Comparison of ENCODE assay signal across 1 cellular context in the genomic region with DNA sequence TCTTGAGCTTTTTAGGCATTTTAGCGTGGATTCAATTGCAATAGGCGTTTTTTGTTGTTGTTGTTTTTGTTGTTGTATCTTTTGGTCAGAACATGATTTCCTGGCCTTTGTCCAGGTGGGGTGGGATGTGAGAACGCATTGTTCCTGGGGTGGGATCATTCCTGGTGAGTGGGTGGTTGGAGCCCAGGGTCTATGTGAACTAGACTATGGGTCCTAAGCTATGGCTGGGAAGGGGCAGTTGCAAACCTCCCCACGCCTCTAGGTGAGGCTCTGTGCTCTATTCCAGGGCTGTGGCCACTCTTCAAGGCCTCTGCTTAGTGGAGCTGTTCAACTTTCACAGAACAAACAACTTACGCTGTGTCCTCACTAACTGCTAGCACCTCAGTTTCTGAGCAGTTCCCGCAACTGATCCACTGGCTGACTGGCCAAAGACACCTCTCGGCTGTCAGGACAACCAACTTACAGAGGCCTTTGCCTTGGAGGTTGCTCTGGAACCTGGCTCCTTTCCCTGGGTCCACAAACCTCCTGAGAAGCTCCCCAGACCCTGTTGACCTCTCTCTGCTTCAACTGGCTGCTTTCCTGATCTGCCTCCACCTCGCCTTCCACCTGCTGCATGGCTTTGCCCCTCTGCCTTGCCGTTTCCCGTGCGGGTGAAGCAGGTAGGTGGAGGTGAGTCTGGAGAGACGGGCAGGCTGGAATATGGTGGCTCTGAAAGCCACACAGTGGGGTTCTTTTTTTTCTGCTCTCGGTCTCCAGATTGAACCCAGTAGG.
A peak's percentile ranks its signal among the peaks of the same experiment; 100 is the strongest.
TF ChIP-seq lines count a peak whose summit lies in the region.

No MANE protein-coding gene starts in this region.

TF ChIP-seq in HepG2, 621 proteins besides CTCF, POLR2A, EP300 and RAD21:
- TF ChIP-seq ETV6 (CRISPR knock-in tag; conservative IDR thresholded peaks at IDR 0.05) (no peak), ZFAT (CRISPR knock-in tag; conservative IDR thresholded peaks at IDR 0.05) (no peak), ZFX (CRISPR knock-in tag; IDR thresholded peaks at IDR 0.05; ENCODE audit: low read depth) (peak; percentile 18; the same call in 1 of the 2 replicates), ZNF552 (CRISPR knock-in tag; IDR thresholded peaks at IDR 0.05; ENCODE audit: borderline replicate concordance) (no peak), TFDP2 (CRISPR knock-in tag; IDR thresholded peaks at IDR 0.05) (no peak), ZNF766 (CRISPR knock-in tag; IDR thresholded peaks at IDR 0.05; ENCODE audit: borderline replicate concordance) (0 out of 2 replicates have a peak, but pooled peaks have one; percentile 4), HNRNPL (IDR thresholded peaks at IDR 0.05; ENCODE audit: low read depth, low read length) (no peak), ZEB1 (IDR thresholded peaks at IDR 0.05; ENCODE audit: insufficient replicate concordance, low read depth) (no peak), BORCS8-MEF2B (CRISPR knock-in tag; IDR thresholded peaks at IDR 0.05) (0 out of 2 replicates have a peak, but pooled peaks have one; percentile 62), ZNF275 (CRISPR knock-in tag; IDR thresholded peaks at IDR 0.05; ENCODE audit: borderline replicate concordance) (0 out of 2 replicates have a peak, but pooled peaks have one; percentile 64), ZNF547 (CRISPR knock-in tag; IDR thresholded peaks at IDR 0.05) (0 out of 2 replicates have a peak, but pooled peaks have one; percentile 13), KLF16 (CRISPR knock-in tag; IDR thresholded peaks at IDR 0.05) (no peak), ZBTB7B (CRISPR knock-in tag; IDR thresholded peaks at IDR 0.05) (no peak), ZNF343 (CRISPR knock-in tag; IDR thresholded peaks at IDR 0.05) (no peak), ZNF574 (CRISPR knock-in tag; IDR thresholded peaks at IDR 0.05) (0 out of 2 replicates have a peak, but pooled peaks have one; percentile 19), NPAS2 (CRISPR knock-in tag; IDR thresholded peaks at IDR 0.05; ENCODE audit: borderline replicate concordance) (no peak)
- TF ChIP-seq, protein P1, sequence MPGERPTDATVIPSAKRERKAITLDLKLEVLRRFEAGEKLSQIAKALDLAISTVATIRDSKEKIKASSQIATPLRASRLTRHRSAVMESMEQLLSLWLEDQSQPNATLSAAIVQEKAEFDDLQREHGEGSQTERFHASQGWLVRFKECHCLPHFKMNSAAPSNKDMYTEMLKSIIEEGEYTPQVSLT (CRISPR knock-in tag; IDR thresholded peaks at IDR 0.05; ENCODE audit: borderline replicate concordance, low read depth): no peak
- TF ChIP-seq, protein P2, sequence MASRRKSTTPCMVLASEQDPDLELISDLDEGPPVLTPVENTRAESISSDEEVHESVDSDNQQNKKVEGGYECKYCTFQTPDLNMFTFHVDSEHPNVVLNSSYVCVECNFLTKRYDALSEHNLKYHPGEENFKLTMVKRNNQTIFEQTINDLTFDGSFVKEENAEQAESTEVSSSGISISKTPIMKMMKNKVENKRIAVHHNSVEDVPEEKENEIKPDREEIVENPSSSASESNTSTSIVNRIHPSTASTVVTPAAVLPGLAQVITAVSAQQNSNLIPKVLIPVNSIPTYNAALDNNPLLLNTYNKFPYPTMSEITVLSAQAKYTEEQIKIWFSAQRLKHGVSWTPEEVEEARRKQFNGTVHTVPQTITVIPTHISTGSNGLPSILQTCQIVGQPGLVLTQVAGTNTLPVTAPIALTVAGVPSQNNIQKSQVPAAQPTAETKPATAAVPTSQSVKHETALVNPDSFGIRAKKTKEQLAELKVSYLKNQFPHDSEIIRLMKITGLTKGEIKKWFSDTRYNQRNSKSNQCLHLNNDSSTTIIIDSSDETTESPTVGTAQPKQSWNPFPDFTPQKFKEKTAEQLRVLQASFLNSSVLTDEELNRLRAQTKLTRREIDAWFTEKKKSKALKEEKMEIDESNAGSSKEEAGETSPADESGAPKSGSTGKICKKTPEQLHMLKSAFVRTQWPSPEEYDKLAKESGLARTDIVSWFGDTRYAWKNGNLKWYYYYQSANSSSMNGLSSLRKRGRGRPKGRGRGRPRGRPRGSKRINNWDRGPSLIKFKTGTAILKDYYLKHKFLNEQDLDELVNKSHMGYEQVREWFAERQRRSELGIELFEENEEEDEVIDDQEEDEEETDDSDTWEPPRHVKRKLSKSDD (CRISPR knock-in tag; IDR thresholded peaks at IDR 0.05; ENCODE audit: low read depth): no peak
- TF ChIP-seq, protein P3, sequence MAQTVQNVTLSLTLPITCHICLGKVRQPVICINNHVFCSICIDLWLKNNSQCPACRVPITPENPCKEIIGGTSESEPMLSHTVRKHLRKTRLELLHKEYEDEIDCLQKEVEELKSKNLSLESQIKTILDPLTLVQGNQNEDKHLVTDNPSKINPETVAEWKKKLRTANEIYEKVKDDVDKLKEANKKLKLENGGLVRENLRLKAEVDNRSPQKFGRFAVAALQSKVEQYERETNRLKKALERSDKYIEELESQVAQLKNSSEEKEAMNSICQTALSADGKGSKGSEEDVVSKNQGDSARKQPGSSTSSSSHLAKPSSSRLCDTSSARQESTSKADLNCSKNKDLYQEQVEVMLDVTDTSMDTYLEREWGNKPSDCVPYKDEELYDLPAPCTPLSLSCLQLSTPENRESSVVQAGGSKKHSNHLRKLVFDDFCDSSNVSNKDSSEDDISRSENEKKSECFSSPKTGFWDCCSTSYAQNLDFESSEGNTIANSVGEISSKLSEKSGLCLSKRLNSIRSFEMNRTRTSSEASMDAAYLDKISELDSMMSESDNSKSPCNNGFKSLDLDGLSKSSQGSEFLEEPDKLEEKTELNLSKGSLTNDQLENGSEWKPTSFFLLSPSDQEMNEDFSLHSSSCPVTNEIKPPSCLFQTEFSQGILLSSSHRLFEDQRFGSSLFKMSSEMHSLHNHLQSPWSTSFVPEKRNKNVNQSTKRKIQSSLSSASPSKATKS (CRISPR knock-in tag; IDR thresholded peaks at IDR 0.05): no peak
- TF ChIP-seq, protein P4, sequence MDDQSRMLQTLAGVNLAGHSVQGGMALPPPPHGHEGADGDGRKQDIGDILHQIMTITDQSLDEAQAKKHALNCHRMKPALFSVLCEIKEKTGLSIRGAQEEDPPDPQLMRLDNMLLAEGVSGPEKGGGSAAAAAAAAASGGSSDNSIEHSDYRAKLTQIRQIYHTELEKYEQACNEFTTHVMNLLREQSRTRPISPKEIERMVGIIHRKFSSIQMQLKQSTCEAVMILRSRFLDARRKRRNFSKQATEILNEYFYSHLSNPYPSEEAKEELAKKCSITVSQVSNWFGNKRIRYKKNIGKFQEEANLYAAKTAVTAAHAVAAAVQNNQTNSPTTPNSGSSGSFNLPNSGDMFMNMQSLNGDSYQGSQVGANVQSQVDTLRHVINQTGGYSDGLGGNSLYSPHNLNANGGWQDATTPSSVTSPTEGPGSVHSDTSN (CRISPR knock-in tag; IDR thresholded peaks at IDR 0.05; ENCODE audit: borderline replicate concordance): no peak
